Comparison of ENCODE assay signal across 1 cellular context in the genomic region with DNA sequence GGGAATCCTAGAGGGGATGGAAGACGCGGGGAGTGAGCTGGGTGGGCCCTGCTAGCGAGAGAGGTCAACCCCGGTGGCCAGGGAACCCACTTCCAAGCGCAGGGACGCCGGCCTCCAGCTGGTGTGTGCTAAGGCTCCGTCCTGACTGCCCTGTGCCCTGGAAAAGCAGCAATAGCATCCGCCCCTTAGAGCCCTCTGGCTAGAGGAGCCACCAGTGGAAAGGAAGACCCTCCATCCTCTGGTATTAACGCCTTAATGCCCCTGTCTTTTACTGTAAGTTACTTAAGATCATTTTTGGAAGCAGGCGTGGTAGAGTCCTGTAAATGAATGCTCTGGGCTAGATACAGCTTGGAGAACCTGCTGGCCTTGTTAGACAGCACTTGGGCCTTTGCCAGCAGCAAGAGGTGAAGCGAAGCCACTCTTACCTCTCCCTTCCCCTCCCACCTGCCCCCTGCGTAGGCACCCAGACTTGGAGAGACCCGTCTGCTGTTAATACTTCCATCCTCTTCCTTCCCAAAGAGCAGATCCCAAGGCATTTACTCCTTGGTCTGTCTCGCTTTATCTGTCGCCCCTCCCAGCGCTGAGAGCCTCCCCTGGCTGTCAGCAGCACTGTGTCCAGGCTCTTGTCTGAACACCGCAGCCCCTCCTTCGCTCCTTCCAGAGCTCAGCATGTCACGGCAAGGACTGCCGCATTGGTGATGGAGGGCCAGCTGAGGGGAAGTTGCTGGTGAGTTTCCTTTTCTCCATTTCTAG.
TF ChIP-seq lines count a peak whose summit lies in the region.

No MANE protein-coding gene starts in this region.

TF ChIP-seq in H1, 55 proteins besides CTCF, POLR2A, EP300 and RAD21:
- TF ChIP-seq SIN3A (conservative IDR thresholded peaks at IDR 0.05 in 1 of 2, IDR thresholded peaks at IDR 0.05 in 1 of 2; ENCODE audit: low read depth in 1 of 2, low read length in 2 of 2) (no peak), ATF3 (IDR thresholded peaks at IDR 0.05; ENCODE audit: insufficient read depth, low read depth, low read length) (no peak), SIX5 (IDR thresholded peaks at IDR 0.05; ENCODE audit: low read depth, low read length) (no peak), E2F6 (IDR thresholded peaks at IDR 0.05) (no peak), RBBP5 (IDR thresholded peaks at IDR 0.05; ENCODE audit: borderline replicate concordance, low read depth, low read length) (no peak), CREB1 (IDR thresholded peaks at IDR 0.05) (no peak), EZH2 (IDR thresholded peaks at IDR 0.05; ENCODE audit: low read depth, low read length, severe bottlenecking) (no peak), USF2 (IDR thresholded peaks at IDR 0.05; ENCODE audit: low read length) (no peak), HDAC2 (IDR thresholded peaks at IDR 0.05; ENCODE audit: borderline replicate concordance in 1 of 2, low read depth in 2 of 2, low read length in 2 of 2) (no peak)
